In the genomic region with DNA sequence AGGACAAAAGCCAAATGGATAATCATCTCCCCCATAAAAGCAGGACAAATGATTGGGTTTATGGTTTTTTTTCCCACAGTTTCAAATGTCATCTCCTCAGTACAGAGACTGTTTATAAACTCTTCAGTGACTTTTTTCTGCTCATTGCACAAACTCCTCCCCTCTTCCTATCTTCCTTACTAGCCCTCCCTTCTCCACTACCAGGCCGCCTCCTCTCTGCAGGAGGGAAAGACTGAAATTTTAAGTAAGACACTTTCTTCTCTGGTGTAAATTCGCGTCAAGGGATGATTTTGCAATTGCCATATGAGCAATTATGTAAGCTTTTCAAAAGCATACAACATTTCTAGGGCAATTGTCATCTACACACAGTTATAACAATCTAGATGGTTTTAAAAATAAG, we compare ENCODE assay signal across 8 cellular contexts. TPM values are rescaled to one million over a fixed set of nuclear protein-coding genes. Genes with fewer than 3 reads are reported as not detected.
DNase-seq lines count a peak whose midpoint lies in the region; ATAC-seq and TF ChIP-seq lines count a peak whose summit lies in the region.

No MANE protein-coding gene starts in this region.

- DNase-seq in cardiac muscle cell (ENCODE audit: low read depth in 1 of 2, low spot score in 1 of 2) (peak; percentile 47 to 87), left ventricle myocardium inferior (no peak), OCI-M1 (lab: John Stamatoyannopoulos, UW) (peak; percentile 73), left cardiac atrium (no peak), ureter (ENCODE audit: low spot score) (peak; percentile 53), NCI-H1436 treated with DMSO at 0.1 percent for 48 hours (lab: John Stamatoyannopoulos, UW) (no peak), NCI-H2196 (lab: John Stamatoyannopoulos, UW; ENCODE audit: unreplicated experiment) (no peak)

- H3K9me3 ChIP-seq in cardiac muscle cell (ENCODE audit: low read depth), result no peaks in the 10 kb centered on the region
- no peaks in the 10 kb centered on the region for H3K9me3 ChIP-seq in left ventricle myocardium inferior (replicated peaks)

- intact Hi-C loops in left ventricle myocardium inferior (cut with micrococcal nuclease), result no loop called here
- intact Hi-C loops in left cardiac atrium (cut with DNase I), result no loop called here

- H3K36me3 ChIP-seq in cardiac muscle cell, result no peaks in the 10 kb centered on the region
- no peaks in the 10 kb centered on the region for H3K36me3 ChIP-seq in left ventricle myocardium inferior

- H3K27me3 ChIP-seq in cardiac muscle cell, result no peaks in the 10 kb centered on the region
- H3K27me3 ChIP-seq in left ventricle myocardium inferior (ENCODE audit: low read depth), result no peaks in the 10 kb centered on the region

- peak; percentile 87 to 91 for ATAC-seq in left cardiac atrium
- no peak for ATAC-seq in GM21528 (IDR thresholded peaks at IDR 0.05; ENCODE audit: low FRiP score, unreplicated experiment)

- TF ChIP-seq CTCF in cardiac muscle cell (IDR thresholded peaks at IDR 0.05; ENCODE audit: low read depth, low read length) (no peak), left ventricle myocardium inferior (IDR thresholded peaks at IDR 0.05; ENCODE audit: borderline replicate concordance) (no peak)

- H3K4me1 ChIP-seq in cardiac muscle cell (ENCODE audit: low read depth) (peaks cover 36% of the 10 kb centered on the region), left ventricle myocardium inferior (peaks cover 6% of the 10 kb centered on the region)

- H3K27ac ChIP-seq in cardiac muscle cell (peak overlapping the region; percentile 87), left ventricle myocardium inferior (replicated peaks) (no peak overlapping the region)

- no peak overlapping the region for H3K4me3 ChIP-seq in cardiac muscle cell
- no peak overlapping the region for H3K4me3 ChIP-seq in left ventricle myocardium inferior

RNA-seq across cellular contexts. Expression of a gene that starts 37.0 kb away (rescaled TPM):
- total RNA-seq in cardiac muscle cell (46.4 and 61.2 TPM in 2 replicates), left ventricle myocardium inferior (79.4 TPM), left cardiac atrium (100 to 1,000 TPM; 121 to 152 TPM), ureter (139 TPM)
- 219 and 277 TPM in 2 replicates for polyA plus RNA-seq in cardiac muscle cell

Comparison
In these comparisons a context has a peak if more than half of its experiments do, and no peak if none do; other contexts are left out.
1. DNase-seq: peak in cardiac muscle cell (2 of 2), OCI-M1 (single experiment) and ureter (single experiment); none in left ventricle myocardium inferior (single experiment), left cardiac atrium (single experiment), NCI-H1436 treated with DMSO at 0.1 percent for 48 hours (single experiment) and NCI-H2196 (single experiment).